Comparison of ENCODE assay signal across 8 cellular contexts in genomic region chr3:13011369-13012227, GRCh38.
DNase-seq lines count a peak whose midpoint lies in the region; ATAC-seq and TF ChIP-seq lines count a peak whose summit lies in the region.

No MANE protein-coding gene starts in this region.

- H3K27me3 ChIP-seq in neural progenitor cell (no peaks in the 10 kb centered on the region), vagina (no peaks in the 10 kb centered on the region)

- ATAC-seq in HG03196 (IDR thresholded peaks at IDR 0.05; ENCODE audit: unreplicated experiment) (peak; percentile 38), omental fat pad (ENCODE audit: low FRiP score) (no peak)

- H3K9ac ChIP-seq in neural progenitor cell: no peak overlapping the region

- DNase-seq in SHP77 treated with DMSO at 0.1 percent for 48 hours (lab: John Stamatoyannopoulos, UW) (peak; percentile 18), SHP77 (lab: John Stamatoyannopoulos, UW) (no peak), SKM-1 treated with dmso at 0.1 percent for 144 hours (lab: John Stamatoyannopoulos, UW; ENCODE audit: unreplicated experiment) (peak; percentile 89), neural progenitor cell (ENCODE audit: low spot score) (peak; percentile 49), vagina (ENCODE audit: extremely low spot score in 2 of 2) (no peak), omental fat pad (ENCODE audit: low spot score) (no peak)

- no peaks in the 10 kb centered on the region for H3K27me3 Mint-ChIP-seq in activated naive CD8-positive, alpha-beta T cell
- peaks cover 3% of the 10 kb centered on the region for H3K27me3 Mint-ChIP-seq in neural progenitor cell (ENCODE audit: insufficient read depth, low read depth)

- no peaks in the 10 kb centered on the region for H3K36me3 Mint-ChIP-seq in activated naive CD8-positive, alpha-beta T cell
- no peaks in the 10 kb centered on the region for H3K36me3 Mint-ChIP-seq in neural progenitor cell

- H3K4me2 ChIP-seq in neural progenitor cell: peak overlapping the region; percentile 46

- H3K27ac ChIP-seq in neural progenitor cell (no peak overlapping the region), vagina (peak overlapping the region; percentile 25)

- no peaks in the 10 kb centered on the region for H3F3A ChIP-seq in neural progenitor cell (ENCODE audit: low read depth)

- no peaks in the 10 kb centered on the region for H3K79me2 ChIP-seq in neural progenitor cell (ENCODE audit: low read depth)

- peak overlapping the region; percentile 95 for H3K27ac Mint-ChIP-seq in activated naive CD8-positive, alpha-beta T cell
- H3K27ac Mint-ChIP-seq in neural progenitor cell: no peak overlapping the region

- H3K4me1 ChIP-seq in neural progenitor cell (peaks cover 28% of the 10 kb centered on the region), vagina (peaks cover 5% of the 10 kb centered on the region)

- no peak overlapping the region for H2AFZ ChIP-seq in neural progenitor cell (replicated peaks)

- H4K20me1 ChIP-seq in neural progenitor cell (ENCODE audit: low read depth): peaks cover 6% of the 10 kb centered on the region

- peak overlapping the region; percentile 72 for H3K4me3 Mint-ChIP-seq in activated naive CD8-positive, alpha-beta T cell
- no peak overlapping the region for H3K4me3 Mint-ChIP-seq in neural progenitor cell

- peaks cover 85% of the 10 kb centered on the region for H3K4me1 Mint-ChIP-seq in activated naive CD8-positive, alpha-beta T cell (ENCODE audit: low read depth)
- H3K4me1 Mint-ChIP-seq in neural progenitor cell: peaks cover 42% of the 10 kb centered on the region

- TF ChIP-seq POLR2A in vagina (IDR thresholded peaks at IDR 0.05): no peak

- intact Hi-C loops in vagina (cut with DNase I): no loop called here

- no peaks in the 10 kb centered on the region for H3K9me3 Mint-ChIP-seq in activated naive CD8-positive, alpha-beta T cell (ENCODE audit: low read depth)
- H3K9me3 Mint-ChIP-seq in neural progenitor cell: no peaks in the 10 kb centered on the region

- H3K4me3 ChIP-seq in neural progenitor cell: no peak overlapping the region
- H3K4me3 ChIP-seq in vagina: no peak overlapping the region

- H3K9me3 ChIP-seq in neural progenitor cell (ENCODE audit: low read depth) (no peaks in the 10 kb centered on the region), vagina (no peaks in the 10 kb centered on the region)

- TF ChIP-seq CTCF in neural progenitor cell (IDR thresholded peaks at IDR 0.05) (no peak), vagina (IDR thresholded peaks at IDR 0.05) (no peak), omental fat pad (IDR thresholded peaks at IDR 0.05) (no peak)

- H3K36me3 ChIP-seq in neural progenitor cell (no peaks in the 10 kb centered on the region), vagina (no peaks in the 10 kb centered on the region)

Comparison
In these comparisons a context has a peak if more than half of its experiments do, and no peak if none do; other contexts are left out.
1. DNase-seq: peak in SHP77 treated with DMSO at 0.1 percent for 48 hours (single experiment), SKM-1 treated with dmso at 0.1 percent for 144 hours (single experiment) and neural progenitor cell (single experiment); none in SHP77 (0 of 2), vagina (0 of 2) and omental fat pad (single experiment).